Comparison of ENCODE assay signal across 1 cellular context in the genomic region with DNA sequence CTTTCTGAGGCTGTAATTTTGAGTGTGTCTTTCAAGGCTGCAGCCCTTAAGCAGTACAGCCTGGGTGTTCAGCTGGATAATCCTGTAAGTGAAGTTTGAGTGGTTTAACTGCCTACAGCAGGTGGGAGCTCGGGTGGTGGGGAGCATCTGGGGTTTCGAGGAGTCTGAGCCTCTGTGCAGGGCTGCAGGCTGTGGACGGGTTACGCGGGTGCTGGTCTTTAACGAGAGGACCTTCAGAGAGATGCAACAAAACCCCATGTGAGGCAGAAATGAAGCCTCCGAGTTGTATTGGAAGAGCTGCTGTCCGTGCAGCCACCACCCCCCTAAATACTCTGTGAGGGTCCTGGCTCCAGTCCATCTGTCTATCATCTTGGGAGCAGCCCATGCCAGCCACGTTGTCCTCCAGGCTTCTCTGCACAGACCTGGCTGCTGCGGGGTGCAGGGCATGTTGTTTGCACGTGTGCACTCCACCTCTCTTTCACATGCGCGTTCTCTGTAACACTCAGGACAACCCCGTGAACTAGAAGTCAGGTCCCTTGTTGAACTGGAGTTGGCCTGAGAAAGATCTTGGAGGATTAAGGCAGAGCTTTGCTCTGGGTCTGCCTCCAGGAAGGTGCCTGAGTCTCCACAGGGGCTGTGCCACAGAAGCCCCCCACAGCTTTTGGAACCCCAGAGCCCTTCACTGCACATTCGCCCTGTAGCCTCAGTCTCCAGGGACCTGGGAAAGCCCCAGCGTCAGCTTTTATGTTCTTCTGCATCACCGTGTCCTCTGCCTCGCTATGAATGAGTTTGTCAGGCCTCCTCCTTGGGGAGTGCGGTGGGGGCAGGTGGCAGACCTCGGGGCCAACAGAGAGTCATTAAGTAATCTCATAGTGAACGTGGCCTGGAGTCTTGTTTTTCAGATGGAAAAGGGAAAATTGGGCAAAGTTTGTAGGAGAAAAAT.
TF ChIP-seq lines count a peak whose summit lies in the region.

No MANE protein-coding gene starts in this region.

TF ChIP-seq in GM12878, 131 proteins besides CTCF, POLR2A, EP300 and RAD21:
- TF ChIP-seq EED (IDR thresholded peaks at IDR 0.05; ENCODE audit: low read depth) (peak; percentile 18; the same call in 1 of the 2 replicates), IKZF1 (conservative IDR thresholded peaks at IDR 0.05) (peak; percentile 49), ZNF622 (IDR thresholded peaks at IDR 0.05) (no peak), IKZF2 (IDR thresholded peaks at IDR 0.05) (peak in 1 of 2 experiments; percentile 30; a peak in 2 of 4 replicates), NR2F1 (conservative IDR thresholded peaks at IDR 0.05) (0 out of 2 replicates have a peak, but pooled peaks have one; percentile 29), TCF12 (IDR thresholded peaks at IDR 0.05; ENCODE audit: low read depth, low read length) (no peak), CREB1 (IDR thresholded peaks at IDR 0.05; ENCODE audit: low read depth) (no peak), HDGF (IDR thresholded peaks at IDR 0.05) (0 out of 2 replicates have a peak, but pooled peaks have one; percentile 6), BCL11A (IDR thresholded peaks at IDR 0.05; ENCODE audit: low read depth, low read length) (peak; percentile 55; the same call in 1 of the 2 replicates), SMARCA5 (IDR thresholded peaks at IDR 0.05) (no peak), PML (IDR thresholded peaks at IDR 0.05; ENCODE audit: low read length) (no peak), RELA (IDR thresholded peaks at IDR 0.05; ENCODE audit: borderline replicate concordance, partially characterized antibody) (peak; percentile 69), RUNX3 (IDR thresholded peaks at IDR 0.05; ENCODE audit: low read length) (peak; percentile 15; the same call in 1 of the 2 replicates), JUND (IDR thresholded peaks at IDR 0.05; ENCODE audit: low read depth, low read length) (no peak), BMI1 (IDR thresholded peaks at IDR 0.05; ENCODE audit: borderline replicate concordance) (no peak), POU2F2 (IDR thresholded peaks at IDR 0.05; ENCODE audit: borderline replicate concordance, low read depth, low read length) (no peak), CBX5 (IDR thresholded peaks at IDR 0.05; ENCODE audit: low read depth) (no peak), BHLHE40 (IDR thresholded peaks at IDR 0.05; ENCODE audit: borderline replicate concordance in 1 of 2, low read depth in 2 of 2, low read length in 1 of 2) (peak; percentile 69 to 80; a peak in 3 of 4 replicates), NBN (IDR thresholded peaks at IDR 0.05) (0 out of 2 replicates have a peak, but pooled peaks have one; percentile 28), DPF2 (IDR thresholded peaks at IDR 0.05) (peak; percentile 33; the same call in 1 of the 2 replicates), ATF7 (IDR thresholded peaks at IDR 0.05; ENCODE audit: low read depth) (peak; percentile 42; the same call in 1 of the 2 replicates), SUZ12 (IDR thresholded peaks at IDR 0.05; ENCODE audit: unreplicated experiment) (no peak), MEF2B (IDR thresholded peaks at IDR 0.05; ENCODE audit: partially characterized antibody, poor library complexity, severe bottlenecking) (peak; percentile 96), MTA2 (IDR thresholded peaks at IDR 0.05; ENCODE audit: low read depth) (0 out of 2 replicates have a peak, but pooled peaks have one; percentile 35)
- TF ChIP-seq, protein P1, sequence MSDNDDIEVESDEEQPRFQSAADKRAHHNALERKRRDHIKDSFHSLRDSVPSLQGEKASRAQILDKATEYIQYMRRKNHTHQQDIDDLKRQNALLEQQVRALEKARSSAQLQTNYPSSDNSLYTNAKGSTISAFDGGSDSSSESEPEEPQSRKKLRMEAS (IDR thresholded peaks at IDR 0.05; ENCODE audit: low read depth, low read length) = no peak
- TF ChIP-seq, protein P2, sequence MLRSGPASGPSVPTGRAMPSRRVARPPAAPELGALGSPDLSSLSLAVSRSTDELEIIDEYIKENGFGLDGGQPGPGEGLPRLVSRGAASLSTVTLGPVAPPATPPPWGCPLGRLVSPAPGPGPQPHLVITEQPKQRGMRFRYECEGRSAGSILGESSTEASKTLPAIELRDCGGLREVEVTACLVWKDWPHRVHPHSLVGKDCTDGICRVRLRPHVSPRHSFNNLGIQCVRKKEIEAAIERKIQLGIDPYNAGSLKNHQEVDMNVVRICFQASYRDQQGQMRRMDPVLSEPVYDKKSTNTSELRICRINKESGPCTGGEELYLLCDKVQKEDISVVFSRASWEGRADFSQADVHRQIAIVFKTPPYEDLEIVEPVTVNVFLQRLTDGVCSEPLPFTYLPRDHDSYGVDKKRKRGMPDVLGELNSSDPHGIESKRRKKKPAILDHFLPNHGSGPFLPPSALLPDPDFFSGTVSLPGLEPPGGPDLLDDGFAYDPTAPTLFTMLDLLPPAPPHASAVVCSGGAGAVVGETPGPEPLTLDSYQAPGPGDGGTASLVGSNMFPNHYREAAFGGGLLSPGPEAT (IDR thresholded peaks at IDR 0.05; ENCODE audit: low read depth) = peak; percentile 54; the same call in 1 of the 2 replicates
- TF ChIP-seq, protein P3, sequence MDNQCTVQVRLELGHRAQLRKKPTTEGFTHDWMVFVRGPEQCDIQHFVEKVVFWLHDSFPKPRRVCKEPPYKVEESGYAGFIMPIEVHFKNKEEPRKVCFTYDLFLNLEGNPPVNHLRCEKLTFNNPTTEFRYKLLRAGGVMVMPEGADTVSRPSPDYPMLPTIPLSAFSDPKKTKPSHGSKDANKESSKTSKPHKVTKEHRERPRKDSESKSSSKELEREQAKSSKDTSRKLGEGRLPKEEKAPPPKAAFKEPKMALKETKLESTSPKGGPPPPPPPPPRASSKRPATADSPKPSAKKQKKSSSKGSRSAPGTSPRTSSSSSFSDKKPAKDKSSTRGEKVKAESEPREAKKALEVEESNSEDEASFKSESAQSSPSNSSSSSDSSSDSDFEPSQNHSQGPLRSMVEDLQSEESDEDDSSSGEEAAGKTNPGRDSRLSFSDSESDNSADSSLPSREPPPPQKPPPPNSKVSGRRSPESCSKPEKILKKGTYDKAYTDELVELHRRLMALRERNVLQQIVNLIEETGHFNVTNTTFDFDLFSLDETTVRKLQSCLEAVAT (IDR thresholded peaks at IDR 0.05) = no peak
- TF ChIP-seq, protein P4, sequence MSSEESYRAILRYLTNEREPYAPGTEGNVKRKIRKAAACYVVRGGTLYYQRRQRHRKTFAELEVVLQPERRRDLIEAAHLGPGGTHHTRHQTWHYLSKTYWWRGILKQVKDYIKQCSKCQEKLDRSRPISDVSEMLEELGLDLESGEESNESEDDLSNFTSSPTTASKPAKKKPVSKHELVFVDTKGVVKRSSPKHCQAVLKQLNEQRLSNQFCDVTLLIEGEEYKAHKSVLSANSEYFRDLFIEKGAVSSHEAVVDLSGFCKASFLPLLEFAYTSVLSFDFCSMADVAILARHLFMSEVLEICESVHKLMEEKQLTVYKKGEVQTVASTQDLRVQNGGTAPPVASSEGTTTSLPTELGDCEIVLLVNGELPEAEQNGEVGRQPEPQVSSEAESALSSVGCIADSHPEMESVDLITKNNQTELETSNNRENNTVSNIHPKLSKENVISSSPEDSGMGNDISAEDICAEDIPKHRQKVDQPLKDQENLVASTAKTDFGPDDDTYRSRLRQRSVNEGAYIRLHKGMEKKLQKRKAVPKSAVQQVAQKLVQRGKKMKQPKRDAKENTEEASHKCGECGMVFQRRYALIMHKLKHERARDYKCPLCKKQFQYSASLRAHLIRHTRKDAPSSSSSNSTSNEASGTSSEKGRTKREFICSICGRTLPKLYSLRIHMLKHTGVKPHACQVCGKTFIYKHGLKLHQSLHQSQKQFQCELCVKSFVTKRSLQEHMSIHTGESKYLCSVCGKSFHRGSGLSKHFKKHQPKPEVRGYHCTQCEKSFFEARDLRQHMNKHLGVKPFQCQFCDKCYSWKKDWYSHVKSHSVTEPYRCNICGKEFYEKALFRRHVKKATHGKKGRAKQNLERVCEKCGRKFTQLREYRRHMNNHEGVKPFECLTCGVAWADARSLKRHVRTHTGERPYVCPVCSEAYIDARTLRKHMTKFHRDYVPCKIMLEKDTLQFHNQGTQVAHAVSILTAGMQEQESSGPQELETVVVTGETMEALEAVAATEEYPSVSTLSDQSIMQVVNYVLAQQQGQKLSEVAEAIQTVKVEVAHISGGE (CRISPR knock-in tag; IDR thresholded peaks at IDR 0.05) = no peak
- TF ChIP-seq, protein P5, sequence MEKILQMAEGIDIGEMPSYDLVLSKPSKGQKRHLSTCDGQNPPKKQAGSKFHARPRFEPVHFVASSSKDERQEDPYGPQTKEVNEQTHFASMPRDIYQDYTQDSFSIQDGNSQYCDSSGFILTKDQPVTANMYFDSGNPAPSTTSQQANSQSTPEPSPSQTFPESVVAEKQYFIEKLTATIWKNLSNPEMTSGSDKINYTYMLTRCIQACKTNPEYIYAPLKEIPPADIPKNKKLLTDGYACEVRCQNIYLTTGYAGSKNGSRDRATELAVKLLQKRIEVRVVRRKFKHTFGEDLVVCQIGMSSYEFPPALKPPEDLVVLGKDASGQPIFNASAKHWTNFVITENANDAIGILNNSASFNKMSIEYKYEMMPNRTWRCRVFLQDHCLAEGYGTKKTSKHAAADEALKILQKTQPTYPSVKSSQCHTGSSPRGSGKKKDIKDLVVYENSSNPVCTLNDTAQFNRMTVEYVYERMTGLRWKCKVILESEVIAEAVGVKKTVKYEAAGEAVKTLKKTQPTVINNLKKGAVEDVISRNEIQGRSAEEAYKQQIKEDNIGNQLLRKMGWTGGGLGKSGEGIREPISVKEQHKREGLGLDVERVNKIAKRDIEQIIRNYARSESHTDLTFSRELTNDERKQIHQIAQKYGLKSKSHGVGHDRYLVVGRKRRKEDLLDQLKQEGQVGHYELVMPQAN (conservative IDR thresholded peaks at IDR 0.05) = no peak
- TF ChIP-seq, protein P6, sequence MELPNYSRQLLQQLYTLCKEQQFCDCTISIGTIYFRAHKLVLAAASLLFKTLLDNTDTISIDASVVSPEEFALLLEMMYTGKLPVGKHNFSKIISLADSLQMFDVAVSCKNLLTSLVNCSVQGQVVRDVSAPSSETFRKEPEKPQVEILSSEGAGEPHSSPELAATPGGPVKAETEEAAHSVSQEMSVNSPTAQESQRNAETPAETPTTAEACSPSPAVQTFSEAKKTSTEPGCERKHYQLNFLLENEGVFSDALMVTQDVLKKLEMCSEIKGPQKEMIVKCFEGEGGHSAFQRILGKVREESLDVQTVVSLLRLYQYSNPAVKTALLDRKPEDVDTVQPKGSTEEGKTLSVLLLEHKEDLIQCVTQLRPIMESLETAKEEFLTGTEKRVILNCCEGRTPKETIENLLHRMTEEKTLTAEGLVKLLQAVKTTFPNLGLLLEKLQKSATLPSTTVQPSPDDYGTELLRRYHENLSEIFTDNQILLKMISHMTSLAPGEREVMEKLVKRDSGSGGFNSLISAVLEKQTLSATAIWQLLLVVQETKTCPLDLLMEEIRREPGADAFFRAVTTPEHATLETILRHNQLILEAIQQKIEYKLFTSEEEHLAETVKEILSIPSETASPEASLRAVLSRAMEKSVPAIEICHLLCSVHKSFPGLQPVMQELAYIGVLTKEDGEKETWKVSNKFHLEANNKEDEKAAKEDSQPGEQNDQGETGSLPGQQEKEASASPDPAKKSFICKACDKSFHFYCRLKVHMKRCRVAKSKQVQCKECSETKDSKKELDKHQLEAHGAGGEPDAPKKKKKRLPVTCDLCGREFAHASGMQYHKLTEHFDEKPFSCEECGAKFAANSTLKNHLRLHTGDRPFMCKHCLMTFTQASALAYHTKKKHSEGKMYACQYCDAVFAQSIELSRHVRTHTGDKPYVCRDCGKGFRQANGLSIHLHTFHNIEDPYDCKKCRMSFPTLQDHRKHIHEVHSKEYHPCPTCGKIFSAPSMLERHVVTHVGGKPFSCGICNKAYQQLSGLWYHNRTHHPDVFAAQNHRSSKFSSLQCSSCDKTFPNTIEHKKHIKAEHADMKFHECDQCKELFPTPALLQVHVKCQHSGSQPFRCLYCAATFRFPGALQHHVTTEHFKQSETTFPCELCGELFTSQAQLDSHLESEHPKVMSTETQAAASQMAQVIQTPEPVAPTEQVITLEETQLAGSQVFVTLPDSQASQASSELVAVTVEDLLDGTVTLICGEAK (IDR thresholded peaks at IDR 0.05; ENCODE audit: borderline replicate concordance) = no peak
- TF ChIP-seq, protein P7, sequence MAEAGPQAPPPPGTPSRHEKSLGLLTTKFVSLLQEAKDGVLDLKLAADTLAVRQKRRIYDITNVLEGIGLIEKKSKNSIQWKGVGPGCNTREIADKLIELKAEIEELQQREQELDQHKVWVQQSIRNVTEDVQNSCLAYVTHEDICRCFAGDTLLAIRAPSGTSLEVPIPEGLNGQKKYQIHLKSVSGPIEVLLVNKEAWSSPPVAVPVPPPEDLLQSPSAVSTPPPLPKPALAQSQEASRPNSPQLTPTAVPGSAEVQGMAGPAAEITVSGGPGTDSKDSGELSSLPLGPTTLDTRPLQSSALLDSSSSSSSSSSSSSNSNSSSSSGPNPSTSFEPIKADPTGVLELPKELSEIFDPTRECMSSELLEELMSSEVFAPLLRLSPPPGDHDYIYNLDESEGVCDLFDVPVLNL (IDR thresholded peaks at IDR 0.05; ENCODE audit: low read depth, low read length) = no peak
- TF ChIP-seq, protein P8, sequence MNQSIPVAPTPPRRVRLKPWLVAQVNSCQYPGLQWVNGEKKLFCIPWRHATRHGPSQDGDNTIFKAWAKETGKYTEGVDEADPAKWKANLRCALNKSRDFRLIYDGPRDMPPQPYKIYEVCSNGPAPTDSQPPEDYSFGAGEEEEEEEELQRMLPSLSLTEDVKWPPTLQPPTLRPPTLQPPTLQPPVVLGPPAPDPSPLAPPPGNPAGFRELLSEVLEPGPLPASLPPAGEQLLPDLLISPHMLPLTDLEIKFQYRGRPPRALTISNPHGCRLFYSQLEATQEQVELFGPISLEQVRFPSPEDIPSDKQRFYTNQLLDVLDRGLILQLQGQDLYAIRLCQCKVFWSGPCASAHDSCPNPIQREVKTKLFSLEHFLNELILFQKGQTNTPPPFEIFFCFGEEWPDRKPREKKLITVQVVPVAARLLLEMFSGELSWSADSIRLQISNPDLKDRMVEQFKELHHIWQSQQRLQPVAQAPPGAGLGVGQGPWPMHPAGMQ (IDR thresholded peaks at IDR 0.05; ENCODE audit: borderline replicate concordance) = no peak
